Comparison of ENCODE assay signal across 13 cellular contexts in genomic region chr5:169099801-169100734, GRCh38.
DNase-seq lines count a peak whose midpoint lies in the region; ATAC-seq and TF ChIP-seq lines count a peak whose summit lies in the region.
"Had no signal": no experiment of that assay in that cellular context is flagged by ENCODE, and none has a peak within 500 bp of the region (broad histone marks: within the 10 kb centered on the region; RNA-seq: fewer than 3 reads in every experiment).

No MANE protein-coding gene starts in this region.

- CTCF ChIA-PET in CD8-positive, alpha-beta T cell (lab: Charles Lee): no interaction called here
- CTCF ChIA-PET in activated naive CD4-positive, alpha-beta T cell treated with anti-CD3 and anti-CD28 coated beads for 36 hours (lab: Charles Lee): no interaction called here

- H3K4me3 ChIP-seq in CD8-positive, alpha-beta T cell (ENCODE audit: low read depth, low read length): no peak overlapping the region

- H3K4me3 Mint-ChIP-seq in chondrocyte (ENCODE audit: unreplicated experiment): no peak overlapping the region
- no peak overlapping the region for H3K4me3 Mint-ChIP-seq in osteocyte (ENCODE audit: unreplicated experiment)
- no peak overlapping the region for H3K4me3 Mint-ChIP-seq in CD8-positive, alpha-beta T cell
- H3K4me3 Mint-ChIP-seq in activated naive CD4-positive, alpha-beta T cell treated with anti-CD3 and anti-CD28 coated beads for 36 hours: no peak overlapping the region
- H3K4me3 Mint-ChIP-seq: activated naive CD8-positive, alpha-beta T cell treated with anti-CD3 and anti-CD28 coated beads, Interleukin-2, amount 50 U/mL, for 24 hours; activated T-cell treated with anti-CD3 and anti-CD28 coated beads, Interleukin-2, amount 50 U/mL, for 4 hours had no signal

- H3K27ac Mint-ChIP-seq in chondrocyte (ENCODE audit: unreplicated experiment): peak overlapping the region; percentile 18
- peak overlapping the region; percentile 8 for H3K27ac Mint-ChIP-seq in osteocyte (ENCODE audit: unreplicated experiment)
- H3K27ac Mint-ChIP-seq in CD8-positive, alpha-beta T cell: no peak overlapping the region
- H3K27ac Mint-ChIP-seq in activated naive CD4-positive, alpha-beta T cell treated with anti-CD3 and anti-CD28 coated beads for 36 hours: no peak overlapping the region
- H3K27ac Mint-ChIP-seq: activated naive CD8-positive, alpha-beta T cell treated with anti-CD3 and anti-CD28 coated beads, Interleukin-2, amount 50 U/mL, for 24 hours had no signal

- no peaks in the 10 kb centered on the region for H3K4me1 ChIP-seq in CD8-positive, alpha-beta T cell (ENCODE audit: insufficient read depth, low read length)

- TF ChIP-seq CTCF in chondrocyte (IDR thresholded peaks at IDR 0.05) (no peak), osteocyte (IDR thresholded peaks at IDR 0.05) (no peak)
- TF ChIP-seq CTCF in CD8-positive, alpha-beta T cell (IDR thresholded peaks at IDR 0.05): no peak

- H3K36me3 Mint-ChIP-seq in chondrocyte (ENCODE audit: low read depth): peaks cover 1% of the 10 kb centered on the region
- H3K36me3 Mint-ChIP-seq in osteocyte (ENCODE audit: unreplicated experiment): peaks cover 8% of the 10 kb centered on the region
- H3K36me3 Mint-ChIP-seq in CD8-positive, alpha-beta T cell: no peaks in the 10 kb centered on the region
- H3K36me3 Mint-ChIP-seq in activated naive CD4-positive, alpha-beta T cell treated with anti-CD3 and anti-CD28 coated beads for 36 hours (ENCODE audit: low read depth): no peaks in the 10 kb centered on the region

- intact Hi-C loops in CD8-positive, alpha-beta T cell (cut with DNase I, micrococcal nuclease): no loop called here
- intact Hi-C loops in activated naive CD4-positive, alpha-beta T cell treated with anti-CD3 and anti-CD28 coated beads for 36 hours (cut with micrococcal nuclease): no loop called here

- ATAC-seq in CD8-positive, alpha-beta T cell: no peak
- ATAC-seq: activated naive CD8-positive, alpha-beta T cell treated with anti-CD3 and anti-CD28 coated beads, Interleukin-2, amount 50 U/mL, for 24 hours; activated T-cell treated with anti-CD3 and anti-CD28 coated beads, Interleukin-2, amount 50 U/mL, for 4 hours had no signal

- peak; percentile 38 for DNase-seq in AG20443 (ENCODE audit: low spot score)
- peak; percentile 47 for DNase-seq in M059J (ENCODE audit: low read depth)
- DNase-seq in chondrocyte (ENCODE audit: low spot score): no peak
- no peak for DNase-seq in osteocyte (ENCODE audit: extremely low spot score, unreplicated experiment)
- no peak for DNase-seq in CD8-positive, alpha-beta T cell
- no peak for DNase-seq in activated naive CD4-positive, alpha-beta T cell treated with anti-CD3 and anti-CD28 coated beads for 36 hours
- DNase-seq in NCI-H526 (lab: John Stamatoyannopoulos, UW): no peak
- no peak for DNase-seq in activated effector memory CD4-positive, alpha-beta T cell treated with Interleukin-2 at 50 U/mL for 16 hours
- DNase-seq: activated naive CD8-positive, alpha-beta T cell treated with anti-CD3 and anti-CD28 coated beads, Interleukin-2, amount 50 U/mL, for 24 hours; activated T-cell treated with anti-CD3 and anti-CD28 coated beads, Interleukin-2, amount 50 U/mL, for 4 hours; midbrain; NCI-H1694 treated with DMSO at 0.1 percent for 48 hours; stimulated activated CD4-positive, alpha-beta T cell treated with anti-CD3 and anti-CD28 coated beads, Interleukin-4, amount 100 ng/mL, for 4 hours had no signal

- peaks cover 70% of the 10 kb centered on the region for H3K4me1 Mint-ChIP-seq in chondrocyte (ENCODE audit: low read depth)
- H3K4me1 Mint-ChIP-seq in osteocyte (ENCODE audit: unreplicated experiment): peaks cover 67% of the 10 kb centered on the region
- no peaks in the 10 kb centered on the region for H3K4me1 Mint-ChIP-seq in CD8-positive, alpha-beta T cell (ENCODE audit: low read depth)
- H3K4me1 Mint-ChIP-seq in activated naive CD4-positive, alpha-beta T cell treated with anti-CD3 and anti-CD28 coated beads for 36 hours (ENCODE audit: low read depth): no peaks in the 10 kb centered on the region
- H3K4me1 Mint-ChIP-seq: activated naive CD8-positive, alpha-beta T cell treated with anti-CD3 and anti-CD28 coated beads, Interleukin-2, amount 50 U/mL, for 24 hours had no signal

- H3K27me3 Mint-ChIP-seq in chondrocyte (ENCODE audit: low read depth): no peaks in the 10 kb centered on the region
- H3K27me3 Mint-ChIP-seq in osteocyte (ENCODE audit: unreplicated experiment): peaks cover 4% of the 10 kb centered on the region
- H3K27me3 Mint-ChIP-seq in CD8-positive, alpha-beta T cell (ENCODE audit: low read depth): peaks cover 7% of the 10 kb centered on the region
- H3K27me3 Mint-ChIP-seq in activated naive CD4-positive, alpha-beta T cell treated with anti-CD3 and anti-CD28 coated beads for 36 hours (ENCODE audit: low read depth): no peaks in the 10 kb centered on the region

- no peaks in the 10 kb centered on the region for H3K36me3 ChIP-seq in CD8-positive, alpha-beta T cell (ENCODE audit: insufficient read depth, low read length)

- no peak overlapping the region for H3K27ac ChIP-seq in CD8-positive, alpha-beta T cell (ENCODE audit: low read depth, low read length)

- no peaks in the 10 kb centered on the region for H3K27me3 ChIP-seq in CD8-positive, alpha-beta T cell (ENCODE audit: insufficient read depth, low read length)

- no peaks in the 10 kb centered on the region for H3K9me3 Mint-ChIP-seq in chondrocyte (ENCODE audit: low read depth)
- no peaks in the 10 kb centered on the region for H3K9me3 Mint-ChIP-seq in osteocyte (ENCODE audit: unreplicated experiment)
- no peaks in the 10 kb centered on the region for H3K9me3 Mint-ChIP-seq in CD8-positive, alpha-beta T cell
- no peaks in the 10 kb centered on the region for H3K9me3 Mint-ChIP-seq in activated naive CD4-positive, alpha-beta T cell treated with anti-CD3 and anti-CD28 coated beads for 36 hours

- POLR2A ChIA-PET in CD8-positive, alpha-beta T cell (lab: Charles Lee): no interaction called here

- no peaks in the 10 kb centered on the region for H3K9me3 ChIP-seq in CD8-positive, alpha-beta T cell (ENCODE audit: low read length)

Comparison
In these comparisons a context has a peak if more than half of its experiments do, and no peak if none do; other contexts are left out.
1. DNase-seq: peak in AG20443 (single experiment) and M059J (single experiment); none in chondrocyte (single experiment), osteocyte (single experiment), CD8-positive, alpha-beta T cell (0 of 7), activated naive CD4-positive, alpha-beta T cell treated with anti-CD3 and anti-CD28 coated beads for 36 hours (single experiment), NCI-H526 (0 of 2) and activated effector memory CD4-positive, alpha-beta T cell treated with Interleukin-2 at 50 U/mL for 16 hours (single experiment).
2. H3K27ac Mint-ChIP-seq: peak in chondrocyte (single experiment) and osteocyte (single experiment); none in CD8-positive, alpha-beta T cell (single experiment) and activated naive CD4-positive, alpha-beta T cell treated with anti-CD3 and anti-CD28 coated beads for 36 hours (single experiment).